ENCODE assay signal across 12 cellular contexts in the genomic region with DNA sequence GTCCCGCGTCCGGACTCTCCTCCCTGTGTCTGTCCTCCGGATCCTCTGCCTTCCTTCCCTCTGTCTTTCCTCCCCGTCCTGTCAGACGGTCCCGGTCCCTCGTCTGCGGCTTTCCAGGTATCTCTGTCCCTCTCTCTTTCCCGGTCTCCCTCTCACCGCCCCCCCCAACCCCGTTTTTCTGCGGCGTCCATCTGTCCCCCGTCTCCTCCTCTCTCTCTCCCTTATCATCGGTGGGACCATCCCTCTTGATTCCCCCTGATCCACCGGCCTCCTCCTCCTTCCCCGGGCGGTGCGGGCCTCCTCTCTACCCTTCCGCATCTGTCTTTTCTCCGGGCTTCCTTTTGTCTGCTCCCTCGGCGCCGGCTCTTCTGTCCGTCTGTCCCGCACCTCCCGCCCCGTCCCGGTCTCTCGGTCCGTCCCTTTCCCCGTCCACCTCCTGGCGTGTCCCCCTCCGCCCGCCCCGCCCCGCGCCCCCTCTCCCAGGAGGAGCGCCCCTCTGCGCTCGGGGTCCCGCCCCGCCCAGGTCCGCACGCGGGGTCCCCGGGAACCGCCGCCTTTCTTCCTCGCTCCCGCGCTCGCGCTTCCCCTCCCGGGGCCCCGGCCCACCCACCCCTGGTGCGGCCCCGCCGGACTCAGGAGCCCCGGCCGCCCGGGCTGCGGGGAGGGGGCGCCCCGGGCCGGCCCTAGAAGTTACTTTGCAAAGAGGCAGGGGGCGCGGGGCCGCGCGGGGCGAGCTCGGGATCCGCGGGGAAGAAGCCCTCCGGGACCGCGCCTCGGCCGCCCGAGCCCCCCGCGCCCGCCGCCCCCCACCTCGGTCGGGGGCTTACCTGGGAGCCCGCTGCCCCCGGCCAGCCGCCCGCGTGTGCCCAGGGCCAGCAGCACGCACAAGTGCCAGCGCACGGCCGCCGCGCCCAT. TPM values are rescaled to one million over a fixed set of nuclear protein-coding genes. Genes with fewer than 3 reads are reported as not detected.
A peak's percentile ranks its signal among the peaks of the same experiment; 100 is the strongest.
DNase-seq lines count a peak whose midpoint lies in the region; ATAC-seq and TF ChIP-seq lines count a peak whose summit lies in the region.
"Had no signal": no experiment of that assay in that cellular context is flagged by ENCODE, and none has a peak within 500 bp of the region (broad histone marks: within the 10 kb centered on the region; RNA-seq: fewer than 3 reads in every experiment).

No MANE protein-coding gene starts in this region.

- H3K36me3 Mint-ChIP-seq in activated naive CD8-positive, alpha-beta T cell: no peaks in the 10 kb centered on the region
- H3K36me3 Mint-ChIP-seq in activated naive CD8-positive, alpha-beta T cell treated with anti-CD3 and anti-CD28 coated beads, Interleukin-2, amount 50 U/mL, for 24 hours (ENCODE audit: low read depth): no peaks in the 10 kb centered on the region
- H3K36me3 Mint-ChIP-seq in brain: peaks cover 2% of the 10 kb centered on the region
- no peaks in the 10 kb centered on the region for H3K36me3 Mint-ChIP-seq in natural killer cell

- no peak for TF ChIP-seq POLR2A in upper lobe of left lung (IDR thresholded peaks at IDR 0.05)

- H3K9me3 ChIP-seq in upper lobe of left lung: no peaks in the 10 kb centered on the region
- H3K9me3 ChIP-seq: SJSA1 had no signal

- H3K27me3 ChIP-seq in upper lobe of left lung: peaks cover 0 to 29% (median 19%) of the 10 kb centered on the region in 4 donors

- H3K27me3 Mint-ChIP-seq in activated naive CD8-positive, alpha-beta T cell: peaks cover 31% of the 10 kb centered on the region
- peaks cover 60% of the 10 kb centered on the region for H3K27me3 Mint-ChIP-seq in activated naive CD8-positive, alpha-beta T cell treated with anti-CD3 and anti-CD28 coated beads, Interleukin-2, amount 50 U/mL, for 24 hours
- H3K27me3 Mint-ChIP-seq in brain: peaks cover 19% of the 10 kb centered on the region
- H3K27me3 Mint-ChIP-seq in natural killer cell (ENCODE audit: low read depth in 2 of 2): peaks cover 50 to 51% of the 10 kb centered on the region in 2 donors

- H3K36me3 ChIP-seq in upper lobe of left lung: no peaks in the 10 kb centered on the region
- H3K36me3 ChIP-seq: SJSA1 had no signal

- H3K4me3 Mint-ChIP-seq in activated naive CD8-positive, alpha-beta T cell: peak overlapping the region; percentile 60
- no peak overlapping the region for H3K4me3 Mint-ChIP-seq in activated naive CD8-positive, alpha-beta T cell treated with anti-CD3 and anti-CD28 coated beads, Interleukin-2, amount 50 U/mL, for 24 hours
- peak overlapping the region; percentile 84 to 91 (median 85) for H3K4me3 Mint-ChIP-seq in brain
- H3K4me3 Mint-ChIP-seq in natural killer cell: peak overlapping the region; percentile 68

- H3K4me1 Mint-ChIP-seq in activated naive CD8-positive, alpha-beta T cell (ENCODE audit: low read depth): peaks cover 7% of the 10 kb centered on the region
- H3K4me1 Mint-ChIP-seq in activated naive CD8-positive, alpha-beta T cell treated with anti-CD3 and anti-CD28 coated beads, Interleukin-2, amount 50 U/mL, for 24 hours: peaks cover 5% of the 10 kb centered on the region
- H3K4me1 Mint-ChIP-seq in brain (peaks cover 56% of the 10 kb centered on the region), natural killer cell (peaks cover 4 to 30% of the 10 kb centered on the region in 2 donors)

- peak overlapping the region; percentile 10 to 52 (median 44) for H3K4me3 ChIP-seq in upper lobe of left lung
- H3K4me3 ChIP-seq: SJSA1 had no signal

- TF ChIP-seq CTCF in brain (conservative IDR thresholded peaks at IDR 0.05) (no peak), natural killer cell (IDR thresholded peaks at IDR 0.05) (no peak), upper lobe of left lung (IDR thresholded peaks at IDR 0.05) (no peak)

- DNase-seq in activated naive CD8-positive, alpha-beta T cell treated with anti-CD3 and anti-CD28 coated beads, Interleukin-2, amount 50 U/mL, for 24 hours: no peak
- DNase-seq in natural killer cell (no peak), upper lobe of left lung (peak in 1 of 2 donors; percentile 87), NCI-H446 treated with DMSO at 0.1 percent for 48 hours (lab: John Stamatoyannopoulos, UW) (no peak)
- DNase-seq: amniotic stem cell, NCI-H2081 treated with DMSO at 0.1 percent for 48 hours had no signal

- no peaks in the 10 kb centered on the region for H3K9me3 Mint-ChIP-seq in activated naive CD8-positive, alpha-beta T cell (ENCODE audit: low read depth)
- H3K9me3 Mint-ChIP-seq in activated naive CD8-positive, alpha-beta T cell treated with anti-CD3 and anti-CD28 coated beads, Interleukin-2, amount 50 U/mL, for 24 hours: no peaks in the 10 kb centered on the region
- H3K9me3 Mint-ChIP-seq in brain (peaks cover 0 to 3% (median 0%) of the 10 kb centered on the region in 5 experiments), natural killer cell (no peaks in the 10 kb centered on the region)

- TF ChIP-seq EP300 in upper lobe of left lung (IDR thresholded peaks at IDR 0.05): no peak

- peak overlapping the region in 1 of 4 donors; percentile 50 for H3K27ac ChIP-seq in upper lobe of left lung
- H3K27ac ChIP-seq: C4-2B, SJSA1 had no signal

- ATAC-seq in activated naive CD8-positive, alpha-beta T cell treated with anti-CD3 and anti-CD28 coated beads, Interleukin-2, amount 50 U/mL, for 24 hours: no peak
- ATAC-seq in natural killer cell (no peak), upper lobe of left lung (ENCODE audit: low FRiP score in 2 of 2) (no peak), GM19023 (IDR thresholded peaks at IDR 0.05; ENCODE audit: unreplicated experiment) (no peak), HG02885 (IDR thresholded peaks at IDR 0.05; ENCODE audit: poor library complexity, unreplicated experiment) (no peak)

- intact Hi-C loops in natural killer cell (cut with micrococcal nuclease): no loop called here

- peaks cover 15 to 32% (median 21%) of the 10 kb centered on the region in 4 donors for H3K4me1 ChIP-seq in upper lobe of left lung

- H3K27ac Mint-ChIP-seq in activated naive CD8-positive, alpha-beta T cell: no peak overlapping the region
- H3K27ac Mint-ChIP-seq in activated naive CD8-positive, alpha-beta T cell treated with anti-CD3 and anti-CD28 coated beads, Interleukin-2, amount 50 U/mL, for 24 hours: no peak overlapping the region
- H3K27ac Mint-ChIP-seq in brain (peak overlapping the region in 3 of 5 experiments; percentile 48 to 93 (median 79)), natural killer cell (no peak overlapping the region)

- WGBS in upper lobe of left lung, 2 donors: 3 to 5% methylated on average over 39 to 50 of the region's 99 CpGs

RNA-seq across cellular contexts. Expression of a gene that starts 0.6 kb away (rescaled TPM):
- 0.29 TPM for polyA plus RNA-seq in brain (ENCODE audit: insufficient read depth, low read depth, low replicate concordance)
- total RNA-seq in natural killer cell: 1 to 10 TPM in 1 of 3 donors, under 1 TPM in 2; 0.05 to 1.2 (median 0.11) TPM
- total RNA-seq in upper lobe of left lung: 10 to 100 TPM in 5 of 6 donors, 1 to 10 TPM in 1; 9.7 to 55.9 (median 20.8) TPM
- total RNA-seq: SJSA1 had no signal

Comparison
In these comparisons a context has a peak if more than half of its experiments do, and no peak if none do; other contexts are left out.
1. H3K27ac Mint-ChIP-seq: peak in brain (3 of 5); none in activated naive CD8-positive, alpha-beta T cell (single experiment), activated naive CD8-positive, alpha-beta T cell treated with anti-CD3 and anti-CD28 coated beads, Interleukin-2, amount 50 U/mL, for 24 hours (single experiment) and natural killer cell (0 of 2).
2. RNA of a gene that starts 0.6 kb away (total RNA-seq): 9.7 to 55.9 TPM in upper lobe of left lung; 0.05 to 1.2 TPM in natural killer cell; every median in the first group is over 4 times any median in the second.